In the genomic region with DNA sequence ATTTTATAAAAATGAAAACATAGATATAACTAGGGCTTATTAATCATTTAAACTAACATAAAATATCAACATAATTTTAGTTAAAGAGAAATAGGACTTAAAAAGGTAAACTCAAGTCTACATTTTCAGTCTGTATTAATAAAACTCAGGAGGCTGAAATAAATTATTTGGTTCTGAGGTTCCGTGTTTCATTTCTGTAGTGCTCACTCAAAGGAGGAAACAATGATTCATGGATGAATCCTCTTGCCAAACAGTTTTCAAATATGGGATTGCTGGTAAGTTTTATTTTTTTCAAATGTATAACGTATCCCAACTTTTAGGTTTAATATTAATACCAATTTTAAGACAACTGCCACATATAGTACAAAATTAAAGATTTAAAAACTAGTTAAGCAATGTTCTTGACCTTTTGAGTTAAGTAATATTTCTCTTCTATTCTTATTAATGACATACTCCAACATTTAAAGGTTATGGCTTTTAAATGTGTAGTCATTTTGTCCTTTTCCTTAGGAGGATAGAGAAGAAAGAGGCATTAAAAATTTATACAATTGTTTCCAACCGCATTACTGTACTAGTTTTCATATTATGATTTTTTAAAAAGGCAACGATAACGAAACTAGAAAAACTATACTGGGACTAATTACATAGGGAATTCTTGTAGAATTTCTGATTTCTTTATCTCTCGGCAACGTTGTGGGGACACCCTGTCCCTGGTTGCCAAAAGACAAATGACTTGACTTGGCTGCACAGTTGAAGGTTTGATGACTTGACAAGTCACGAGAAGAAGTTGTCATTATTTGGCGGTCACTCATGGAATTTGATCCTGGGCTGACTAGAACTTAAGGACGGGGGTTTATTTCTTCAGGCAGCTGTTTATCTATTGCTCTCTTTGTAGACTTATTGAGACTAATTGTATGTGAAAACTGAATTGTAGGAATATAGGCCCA, we compare ENCODE assay signal across 8 cellular contexts.
DNase-seq lines count a peak whose midpoint lies in the region; ATAC-seq and TF ChIP-seq lines count a peak whose summit lies in the region.

No MANE protein-coding gene starts in this region.

- no TSS peak for BruUV-seq in PC-3 (replicated peaks; lab: Mats Ljungman, UMichigan)

- no peaks in the 10 kb centered on the region for H3K9me2 ChIP-seq in PC-3 (replicated peaks; ENCODE audit: low read length)

- no peaks in the 10 kb centered on the region for H3F3A ChIP-seq in PC-3 (ENCODE audit: low read length, unreplicated experiment)

- in situ Hi-C loops in GM13977 (cut with MboI; ENCODE audit: low pct_unique_long_range_greater_than_20kb, low sequenced_read_pairs, unreplicated experiment), result no loop called here

- peak overlapping the region in 10 of 11 experiments; percentile 69 to 88 (median 75); a peak in 16 of 22 replicates for H3K4me2 ChIP-seq in BLaER1 treated with 17β-estradiol and CSF1 and Interleukin-3, amounts not matched to agents 10 nM and 100 nM
- H3K4me2 ChIP-seq in PC-3 (ENCODE audit: low read length), result peak overlapping the region; percentile 84
- peak overlapping the region; percentile 79 for H3K4me2 ChIP-seq in osteoblast (ENCODE audit: insufficient read depth, low read length)

- DNase-seq in PC-3, result peak; percentile 37
- DNase-seq in epithelial cell of prostate (ENCODE audit: low read depth, low spot score), result no peak
- peak; percentile 73 for DNase-seq in osteoblast (ENCODE audit: insufficient read length, low spot score, missing footprints)
- DNase-seq in GM13977 (ENCODE audit: low spot score), result no peak
- DNase-seq in SK-N-DZ (ENCODE audit: low spot score), result no peak

- no peaks in the 10 kb centered on the region for H3K27me3 ChIP-seq in BLaER1 treated with 17β-estradiol and CSF1 and Interleukin-3, amounts not matched to agents 10 nM and 100 nM
- H3K27me3 ChIP-seq in PC-3 (ENCODE audit: low read length) (no peaks in the 10 kb centered on the region), osteoblast (ENCODE audit: insufficient read depth, low read length) (no peaks in the 10 kb centered on the region)

- H3K36me3 ChIP-seq in BLaER1 treated with 17β-estradiol and CSF1 and Interleukin-3, amounts not matched to agents 10 nM and 100 nM, result peaks cover 67 to 85% (median 77%) of the 10 kb centered on the region in 11 experiments
- peaks cover 6% of the 10 kb centered on the region; the same call in 1 of the 2 replicates for H3K36me3 ChIP-seq in PC-3 (ENCODE audit: low read depth, low read length)
- peaks cover 31% of the 10 kb centered on the region for H3K36me3 ChIP-seq in osteoblast (ENCODE audit: insufficient read depth, low read length)

- CTCF ChIA-PET in PC-3 (lab: Charles Lee), result no interaction called here

- ATAC-seq in PC-3, result peak; percentile 59
- ATAC-seq in GM21528 (IDR thresholded peaks at IDR 0.05; ENCODE audit: low FRiP score, unreplicated experiment), result no peak
- no peak for ATAC-seq in GM21723 (IDR thresholded peaks at IDR 0.05; ENCODE audit: unreplicated experiment)

- H3K4me1 ChIP-seq in BLaER1 treated with 17β-estradiol and CSF1 and Interleukin-3, amounts not matched to agents 10 nM and 100 nM, result peaks cover 13 to 25% (median 18%) of the 10 kb centered on the region in 10 experiments
- H3K4me1 ChIP-seq in PC-3 (ENCODE audit: insufficient read depth, low read length) (peaks cover 39% of the 10 kb centered on the region), osteoblast (ENCODE audit: insufficient read depth, low read length) (peaks cover 9% of the 10 kb centered on the region)

- peak overlapping the region in 10 of 11 experiments; percentile 22 to 72 (median 54); a peak in 16 of 22 replicates for H3K27ac ChIP-seq in BLaER1 treated with 17β-estradiol and CSF1 and Interleukin-3, amounts not matched to agents 10 nM and 100 nM
- H3K27ac ChIP-seq in PC-3 (ENCODE audit: low read length), result peak overlapping the region; percentile 96
- peak overlapping the region; percentile 56 for H3K27ac ChIP-seq in epithelial cell of prostate
- peak overlapping the region; percentile 89 for H3K27ac ChIP-seq in osteoblast (ENCODE audit: low read depth, low read length)

- H3K4me3 ChIP-seq in BLaER1 treated with 17β-estradiol and CSF1 and Interleukin-3, amounts not matched to agents 10 nM and 100 nM, result peak overlapping the region in 3 of 10 experiments; percentile 17 to 35 (median 28); a peak in 3 of 20 replicates
- H3K4me3 ChIP-seq in PC-3 (ENCODE audit: low read length) (peak overlapping the region; percentile 69), osteoblast (ENCODE audit: insufficient read depth, low read length) (peak overlapping the region; percentile 67)

- POLR2A ChIA-PET in PC-3 (lab: Charles Lee; ENCODE audit: unreplicated experiment), result no interaction called here

- no peak for TF ChIP-seq CTCF in PC-3 (conservative IDR thresholded peaks at IDR 0.05; ENCODE audit: low read depth, low read length)
- no peak for TF ChIP-seq CTCF in osteoblast (IDR thresholded peaks at IDR 0.05; ENCODE audit: extremely low read depth, low read depth, low read length)
- TF ChIP-seq CTCF in GM13977 (IDR thresholded peaks at IDR 0.05; ENCODE audit: extremely low read depth, insufficient read depth, missing control alignments), result no peak

- H2AFZ ChIP-seq in PC-3 (ENCODE audit: low read length) (peak overlapping the region; percentile 24; the same call in 1 of the 2 replicates), osteoblast (ENCODE audit: low read length) (no peak overlapping the region)

- H3K79me2 ChIP-seq in PC-3 (ENCODE audit: low read length) (no peaks in the 10 kb centered on the region), osteoblast (ENCODE audit: insufficient read depth, low read length) (peaks cover 8% of the 10 kb centered on the region)

- intact Hi-C loops in PC-3 (cut with micrococcal nuclease), result loop anchor here (5.0 to 10.0 kb wide), 2 partner anchors 40 to 102 kb away; partner anchors contain the start of gene TNRC6B

- H3K9me3 ChIP-seq in BLaER1 treated with 17β-estradiol and CSF1 and Interleukin-3, amounts not matched to agents 10 nM and 100 nM (replicated peaks in 1 of 11), result no peaks in the 10 kb centered on the region
- H3K9me3 ChIP-seq in PC-3 (ENCODE audit: low read length), result no peaks in the 10 kb centered on the region
- H3K9me3 ChIP-seq in osteoblast (ENCODE audit: low read depth, low read length), result no peaks in the 10 kb centered on the region

- H4K20me1 ChIP-seq in BLaER1 treated with 17β-estradiol and CSF1 and Interleukin-3, amounts not matched to agents 10 nM and 100 nM, result peaks cover 0 to 18% (median 0%) of the 10 kb centered on the region in 11 experiments; a peak in 3 of 22 replicates
- H4K20me1 ChIP-seq in PC-3 (ENCODE audit: low read length) (no peaks in the 10 kb centered on the region), osteoblast (ENCODE audit: insufficient read depth, low read length) (peaks cover 3% of the 10 kb centered on the region)

- H3K9ac ChIP-seq in BLaER1 treated with 17β-estradiol and CSF1 and Interleukin-3, amounts not matched to agents 10 nM and 100 nM, result peak overlapping the region in 5 of 11 experiments; percentile 27 to 64 (median 56); a peak in 9 of 22 replicates
- peak overlapping the region; percentile 76 for H3K9ac ChIP-seq in PC-3 (ENCODE audit: low read length)

Comparison
In these comparisons a context has a peak if more than half of its experiments do, and no peak if none do; other contexts are left out.
1. DNase-seq: peak in PC-3 (single experiment) and osteoblast (single experiment); none in epithelial cell of prostate (single experiment), GM13977 (single experiment) and SK-N-DZ (single experiment).
2. Peak in every context shown above with its lines, with median percentiles within 50 percentile points of each other: H3K27ac ChIP-seq and H3K4me2 ChIP-seq.